38 cellular contexts compared by ENCODE assay signal in genomic region chr3:74295479-74295878, GRCh38.
"Had no signal": no experiment of that assay in that cellular context is flagged by ENCODE, and none has a peak within 500 bp of the region (broad histone marks: within the 10 kb centered on the region; RNA-seq: fewer than 3 reads in every experiment).

No MANE protein-coding gene starts in this region.

- H3K9me3 ChIP-seq: adrenal gland, ascending aorta, body of pancreas, breast epithelium had no signal

- H3K4me3 Mint-ChIP-seq: activated naive CD4-positive, alpha-beta T cell treated with anti-CD3 and anti-CD28 coated beads for 36 hours; activated naive CD4-positive, alpha-beta T cell treated with anti-CD3 and anti-CD28 coated beads, Interleukin-2, amount 10 ng/mL, durations not matched to agents 7 days and 5 days; activated naive CD4-positive, alpha-beta T cell treated with anti-CD3 and anti-CD28 coated beads, Interleukin-2, amount 50 U/mL, for 24 hours; activated naive CD8-positive, alpha-beta T cell; activated naive CD8-positive, alpha-beta T cell treated with anti-CD3 and anti-CD28 coated beads for 36 hours; activated naive CD8-positive, alpha-beta T cell treated with anti-CD3 and anti-CD28 coated beads, Interleukin-2, amount 10 ng/mL, durations not matched to agents 7 days and 5 days; activated naive CD8-positive, alpha-beta T cell treated with anti-CD3 and anti-CD28 coated beads, Interleukin-2, amount 50 U/mL, for 24 hours; activated T-cell treated with anti-CD3 and anti-CD28 coated beads, Interleukin-2, amount 50 U/mL, for 24 hours; activated T-cell treated with anti-CD3 and anti-CD28 coated beads, Interleukin-2, amount 50 U/mL, for 4 hours; activated T-cell treated with anti-CD3 and anti-CD28 coated beads, Interleukin-2, amount 50 U/mL, for 72 hours; activated T-helper 1 cell treated with anti-CD3 and anti-CD28 coated beads, Interleukin-12 subunit alpha, Interleukin-12 subunit beta, Interleukin-2, Interleukin-4 antibody, amounts not matched to agents 30 ng/mL and 10 ng/mL and 1 ng/mL, durations not matched to agents 14 hours and 24 hours and 36 hours; activated T-helper 17 cell treated with anti-CD3 and anti-CD28 coated beads, Interleukin-2, amount 50 U/mL, for 72 hours; brain; central memory CD8-positive, alpha-beta T cell had no signal

- H3K4me1 ChIP-seq: adrenal gland, ascending aorta, body of pancreas, breast epithelium had no signal

- H3K27me3 ChIP-seq: adrenal gland, ascending aorta, body of pancreas, brain microvascular endothelial cell, breast epithelium, cardiac muscle cell had no signal

- H3K4me3 ChIP-seq: adrenal gland, ascending aorta, body of pancreas, breast epithelium, cardiac muscle cell had no signal

- H3K27me3 Mint-ChIP-seq: activated naive CD4-positive, alpha-beta T cell treated with anti-CD3 and anti-CD28 coated beads, Interleukin-2, amount 10 ng/mL, durations not matched to agents 7 days and 5 days; activated naive CD4-positive, alpha-beta T cell treated with anti-CD3 and anti-CD28 coated beads, Interleukin-2, amount 50 U/mL, for 24 hours; activated naive CD8-positive, alpha-beta T cell; activated naive CD8-positive, alpha-beta T cell treated with anti-CD3 and anti-CD28 coated beads for 36 hours; activated naive CD8-positive, alpha-beta T cell treated with anti-CD3 and anti-CD28 coated beads, Interleukin-2, amount 10 ng/mL, durations not matched to agents 7 days and 5 days; activated naive CD8-positive, alpha-beta T cell treated with anti-CD3 and anti-CD28 coated beads, Interleukin-2, amount 50 U/mL, for 24 hours; activated T-cell treated with anti-CD3 and anti-CD28 coated beads, Interleukin-2, amount 50 U/mL, for 24 hours; activated T-helper 17 cell treated with anti-CD3 and anti-CD28 coated beads, Interleukin-2, amount 50 U/mL, for 72 hours; central memory CD8-positive, alpha-beta T cell had no signal

- H3K36me3 ChIP-seq: adrenal gland, brain microvascular endothelial cell, breast epithelium, cardiac muscle cell had no signal

- DNase-seq: activated effector memory CD4-positive, alpha-beta T cell treated with anti-CD3 and anti-CD28 coated beads, Interleukin-2, amount 50 U/mL, for 16 hours; activated effector memory CD4-positive, alpha-beta T cell treated with Interleukin-2 at 50 U/mL for 16 hours; activated gamma-delta T cell; activated gamma-delta T cell treated with Interleukin-2 at 50 U/mL for 16 hours; activated naive CD4-positive, alpha-beta T cell; activated naive CD4-positive, alpha-beta T cell treated with anti-CD3 and anti-CD28 coated beads for 36 hours; activated naive CD4-positive, alpha-beta T cell treated with anti-CD3 and anti-CD28 coated beads, Interleukin-2, amount 10 ng/mL, durations not matched to agents 7 days and 5 days; activated naive CD4-positive, alpha-beta T cell treated with anti-CD3 and anti-CD28 coated beads, Interleukin-2, amount 50 U/mL, for 16 hours; activated naive CD4-positive, alpha-beta T cell treated with Interleukin-2 at 50 U/mL for 16 hours; activated naive CD8-positive, alpha-beta T cell treated with anti-CD3 and anti-CD28 coated beads for 36 hours; activated naive CD8-positive, alpha-beta T cell treated with anti-CD3 and anti-CD28 coated beads, Interleukin-2, amount 10 ng/mL, durations not matched to agents 7 days and 5 days; activated naive CD8-positive, alpha-beta T cell treated with anti-CD3 and anti-CD28 coated beads, Interleukin-2, amount 50 U/mL, for 24 hours; activated T-cell treated with anti-CD3 and anti-CD28 coated beads, Interleukin-2, amount 50 U/mL, for 1 hour; activated T-cell treated with anti-CD3 and anti-CD28 coated beads, Interleukin-2, amount 50 U/mL, for 24 hours; activated T-cell treated with anti-CD3 and anti-CD28 coated beads, Interleukin-2, amount 50 U/mL, for 4 hours; activated T-cell treated with anti-CD3 and anti-CD28 coated beads, Interleukin-2, amount 50 U/mL, for 48 hours; activated T-cell treated with anti-CD3 and anti-CD28 coated beads, Interleukin-2, amount 50 U/mL, for 72 hours; adrenal gland; amniotic stem cell; amygdala; anterior cingulate cortex; aorta; body of pancreas; brain microvascular endothelial cell; caudate nucleus; central memory CD4-positive, alpha-beta T cell; cerebellar nuclear complex had no signal

- H3K27ac Mint-ChIP-seq: activated naive CD4-positive, alpha-beta T cell treated with anti-CD3 and anti-CD28 coated beads for 36 hours; activated naive CD4-positive, alpha-beta T cell treated with anti-CD3 and anti-CD28 coated beads, Interleukin-2, amount 10 ng/mL, durations not matched to agents 7 days and 5 days; activated naive CD4-positive, alpha-beta T cell treated with anti-CD3 and anti-CD28 coated beads, Interleukin-2, amount 50 U/mL, for 24 hours; activated naive CD4-positive, alpha-beta T cell treated with anti-CD3 and anti-CD28 coated beads, Interleukin-2, amount 50 U/mL, for 72 hours; activated naive CD8-positive, alpha-beta T cell; activated naive CD8-positive, alpha-beta T cell treated with anti-CD3 and anti-CD28 coated beads for 36 hours; activated naive CD8-positive, alpha-beta T cell treated with anti-CD3 and anti-CD28 coated beads, Interleukin-2, amount 10 ng/mL, durations not matched to agents 7 days and 5 days; activated naive CD8-positive, alpha-beta T cell treated with anti-CD3 and anti-CD28 coated beads, Interleukin-2, amount 50 U/mL, for 24 hours; activated T-cell treated with anti-CD3 and anti-CD28 coated beads, Interleukin-2, amount 50 U/mL, for 24 hours; activated T-cell treated with anti-CD3 and anti-CD28 coated beads, Interleukin-2, amount 50 U/mL, for 72 hours; activated T-helper 1 cell treated with anti-CD3 and anti-CD28 coated beads, Interleukin-12 subunit alpha, Interleukin-12 subunit beta, Interleukin-2, Interleukin-4 antibody, amounts not matched to agents 30 ng/mL and 10 ng/mL and 1 ng/mL, durations not matched to agents 14 hours and 24 hours and 36 hours; activated T-helper 17 cell treated with anti-CD3 and anti-CD28 coated beads, Interleukin-2, amount 50 U/mL, for 72 hours; activated T-helper 2 cell treated with anti-CD3 and anti-CD28 coated beads, Interferon-gamma antibody, Interleukin-2, Interleukin-4, amounts not matched to agents 10 μg/mL and 5 μg/mL and 100 μg/mL, durations not matched to agents 14 hours and 24 hours and 36 hours; brain had no signal

- ATAC-seq: activated naive CD4-positive, alpha-beta T cell treated with anti-CD3 and anti-CD28 coated beads, Interleukin-2, amount 50 U/mL, for 72 hours; activated naive CD8-positive, alpha-beta T cell treated with anti-CD3 and anti-CD28 coated beads, Interleukin-2, amount 50 U/mL, for 24 hours; activated T-cell treated with anti-CD3 and anti-CD28 coated beads, Interleukin-2, amount 50 U/mL, for 4 hours; activated T-cell treated with anti-CD3 and anti-CD28 coated beads, Interleukin-2, amount 50 U/mL, for 72 hours; activated T-helper 17 cell treated with anti-CD3 and anti-CD28 coated beads, Interleukin-2, amount 50 U/mL, for 72 hours; body of pancreas had no signal

- H3K4me1 Mint-ChIP-seq: activated naive CD4-positive, alpha-beta T cell treated with anti-CD3 and anti-CD28 coated beads, Interleukin-2, amount 10 ng/mL, durations not matched to agents 7 days and 5 days; activated naive CD4-positive, alpha-beta T cell treated with anti-CD3 and anti-CD28 coated beads, Interleukin-2, amount 50 U/mL, for 24 hours; activated naive CD8-positive, alpha-beta T cell treated with anti-CD3 and anti-CD28 coated beads for 36 hours; activated naive CD8-positive, alpha-beta T cell treated with anti-CD3 and anti-CD28 coated beads, Interleukin-2, amount 10 ng/mL, durations not matched to agents 7 days and 5 days; activated naive CD8-positive, alpha-beta T cell treated with anti-CD3 and anti-CD28 coated beads, Interleukin-2, amount 50 U/mL, for 24 hours; activated T-helper 17 cell treated with anti-CD3 and anti-CD28 coated beads, Interleukin-2, amount 50 U/mL, for 72 hours; brain; central memory CD8-positive, alpha-beta T cell had no signal

- H3K27ac ChIP-seq: adrenal gland, ascending aorta, body of pancreas, brain microvascular endothelial cell, breast epithelium, cardiac muscle cell had no signal

- H3K36me3 Mint-ChIP-seq: activated naive CD4-positive, alpha-beta T cell treated with anti-CD3 and anti-CD28 coated beads, Interleukin-2, amount 10 ng/mL, durations not matched to agents 7 days and 5 days; activated naive CD4-positive, alpha-beta T cell treated with anti-CD3 and anti-CD28 coated beads, Interleukin-2, amount 50 U/mL, for 24 hours; activated naive CD4-positive, alpha-beta T cell treated with anti-CD3 and anti-CD28 coated beads, Interleukin-2, amount 50 U/mL, for 72 hours; activated naive CD8-positive, alpha-beta T cell; activated naive CD8-positive, alpha-beta T cell treated with anti-CD3 and anti-CD28 coated beads for 36 hours; activated naive CD8-positive, alpha-beta T cell treated with anti-CD3 and anti-CD28 coated beads, Interleukin-2, amount 10 ng/mL, durations not matched to agents 7 days and 5 days had no signal

- H3K9me3 Mint-ChIP-seq: activated naive CD4-positive, alpha-beta T cell treated with anti-CD3 and anti-CD28 coated beads, Interleukin-2, amount 50 U/mL, for 24 hours; activated naive CD8-positive, alpha-beta T cell treated with anti-CD3 and anti-CD28 coated beads, Interleukin-2, amount 50 U/mL, for 24 hours had no signal
